In the genomic region with DNA sequence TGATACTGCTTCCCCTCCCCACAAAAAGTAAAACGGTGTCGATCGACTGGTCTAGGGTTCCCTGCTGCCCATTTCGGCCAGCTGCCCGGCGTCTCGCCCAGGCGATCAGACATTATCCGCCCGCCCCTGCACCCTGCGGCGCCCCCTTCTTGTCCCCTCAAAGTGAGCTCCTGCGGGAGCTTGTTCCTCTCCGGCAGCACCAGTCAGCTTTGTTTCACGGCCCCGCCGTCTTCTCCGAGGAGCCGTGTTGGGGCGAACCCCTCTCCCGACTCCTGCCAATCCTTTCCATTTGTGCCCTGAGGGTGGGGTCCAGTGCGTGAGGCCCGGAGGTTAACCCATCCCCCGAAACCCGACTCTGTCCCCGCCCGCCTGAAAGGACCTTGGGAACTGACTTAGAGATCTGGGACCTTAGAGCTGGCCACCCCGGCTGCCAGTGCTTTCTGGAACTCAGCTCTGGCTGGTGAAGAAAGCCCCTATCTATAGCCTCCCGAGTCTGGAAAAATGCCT, we compare ENCODE assay signal across 8 cellular contexts. TPM values are rescaled to one million over a fixed set of nuclear protein-coding genes. Genes with fewer than 3 reads are reported as not detected.
DNase-seq lines count a peak whose midpoint lies in the region; ATAC-seq and TF ChIP-seq lines count a peak whose summit lies in the region.

No MANE protein-coding gene starts in this region.

- H3K4me1 ChIP-seq in adrenal gland (replicated peaks in 1 of 2) (peaks cover 12 to 46% of the 10 kb centered on the region in 2 donors), heart right ventricle (peaks cover 0 to 65% (median 52%) of the 10 kb centered on the region in 9 donors), ovary (ENCODE audit: insufficient read depth) (peaks cover 6% of the 10 kb centered on the region), aorta (ENCODE audit: control insufficient read depth in 1 of 2, insufficient read depth in 2 of 2, low read length in 2 of 2) (no peaks in the 10 kb centered on the region)

- DNase-seq in COLO668 (lab: John Stamatoyannopoulos, UW; ENCODE audit: unreplicated experiment) (peak; percentile 34), SK-N-DZ (ENCODE audit: low spot score) (peak; percentile 45), adrenal gland (peak; percentile 80 to 92 (median 88)), heart right ventricle (peak; percentile 62 to 71), ovary (peak; percentile 35 to 67 (median 64)), aorta (peak; percentile 77 to 81), NCI-H510A (lab: John Stamatoyannopoulos, UW) (no peak)

- 0 to 1% (median 1%) methylated on average over 14 to 29 of the region's 29 CpGs for WGBS in adrenal gland, 4 donors
- 0% methylated on average over 29 of the region's 29 CpGs for WGBS in heart right ventricle, 2 donors
- WGBS in ovary, 3 donors = 0 to 1% (median 0%) methylated on average over 29 of the region's 29 CpGs
- 0% methylated on average over 29 of the region's 29 CpGs for WGBS in aorta, 2 donors

- TF ChIP-seq POLR2A in adrenal gland (IDR thresholded peaks at IDR 0.05) (peak; percentile 36 to 80), ovary (IDR thresholded peaks at IDR 0.05) (no peak)

- no peaks in the 10 kb centered on the region for H3K27me3 ChIP-seq in adrenal gland
- H3K27me3 ChIP-seq in heart right ventricle = no peaks in the 10 kb centered on the region
- no peaks in the 10 kb centered on the region for H3K27me3 ChIP-seq in ovary
- H3K27me3 ChIP-seq in aorta (ENCODE audit: control insufficient read depth in 1 of 2, insufficient read depth in 2 of 2, low read length in 1 of 2) = no peaks in the 10 kb centered on the region

- TF ChIP-seq EP300 in ovary (IDR thresholded peaks at IDR 0.05) = no peak

- H3K4me3 ChIP-seq in adrenal gland (peak overlapping the region; percentile 62 to 95 (median 69)), heart right ventricle (peak overlapping the region; percentile 64 to 97 (median 84)), ovary (peak overlapping the region; percentile 97), aorta (ENCODE audit: low read length in 2 of 2) (peak overlapping the region; percentile 31 to 79)

- TF ChIP-seq CTCF in adrenal gland (IDR thresholded peaks at IDR 0.05) (no peak), heart right ventricle (IDR thresholded peaks at IDR 0.05) (no peak), ovary (IDR thresholded peaks at IDR 0.05) (no peak)

- H3K27ac ChIP-seq in adrenal gland (peak overlapping the region; percentile 91 to 99 (median 98)), heart right ventricle (peak overlapping the region; percentile 90 to 100 (median 98)), ovary (peak overlapping the region; percentile 89 to 97), aorta (ENCODE audit: low read depth in 1 of 2, low read length in 2 of 2) (peak overlapping the region; percentile 84 to 99)

- H3K36me3 ChIP-seq in adrenal gland (replicated peaks in 1 of 2) (peaks cover 0 to 19% of the 10 kb centered on the region in 2 donors), heart right ventricle (peaks cover 0 to 30% (median 0%) of the 10 kb centered on the region in 9 donors), ovary (no peaks in the 10 kb centered on the region), aorta (ENCODE audit: control insufficient read depth in 1 of 2, insufficient read depth in 2 of 2, low read length in 1 of 2) (no peaks in the 10 kb centered on the region)

- ATAC-seq in HG03064 (IDR thresholded peaks at IDR 0.05; ENCODE audit: low read depth, unreplicated experiment) = peak; percentile 11
- peak; percentile 20 to 77 (median 54) for ATAC-seq in heart right ventricle
- ATAC-seq in aorta (ENCODE audit: low FRiP score) = peak; percentile 44

- intact Hi-C loops in adrenal gland (cut with DNase I) (loop anchor here in 1 of 2 donors (5.0 to 10.0 kb wide), 2 partner anchors 155 to 213 kb away; partner anchors contain the start of gene JADE2), heart right ventricle (cut with DNase I) (loop anchor here in 7 of 10 donors (1.0 to 5.0 kb wide), 7 partner anchors 40 to 215 kb away; partner anchors contain the start of genes JADE2 (in 6 of the 7) and CDKN2AIPNL (in 2 of the 7)), ovary (cut with DNase I) (loop anchor here in 2 of 4 donors (5.0 kb wide), 2 partner anchors 155 to 205 kb away; partner anchors contain the start of gene JADE2 (in 1 of the 2)), aorta (cut with DNase I) (loop anchor here in 1 of 2 donors (5.0 to 10.0 kb wide), 3 partner anchors 160 to 215 kb away; partner anchors contain the start of gene SKP1)

- H3K9me3 ChIP-seq in adrenal gland (replicated peaks in 1 of 3) (no peaks in the 10 kb centered on the region), heart right ventricle (no peaks in the 10 kb centered on the region), ovary (no peaks in the 10 kb centered on the region), aorta (ENCODE audit: control insufficient read depth, low read length) (no peaks in the 10 kb centered on the region)

RNA-seq across cellular contexts. Expression of gene UBE2B, which starts 0.5 kb away (rescaled TPM):
- 37.1 and 38.2 TPM in 2 replicates for polyA plus RNA-seq in SK-N-DZ (2014; cell fraction: cytosol; rRNA removed)
- polyA plus RNA-seq in SK-N-DZ (2014; cell fraction: nucleus; rRNA removed) = 57.4 and 101 TPM in 2 replicates
- total RNA-seq in adrenal gland (100 to 1,000 TPM in 4 of 8 donors, 10 to 100 TPM in 4; 19.7 to 144 (median 86.5) TPM), heart right ventricle (100 to 1,000 TPM; 195 to 260 (median 227) TPM), ovary (100 to 1,000 TPM in 1 of 7 donors, 10 to 100 TPM in 6; 54.1 to 101 (median 68.1) TPM), aorta (10 to 100 TPM; 96.6 to 99.2 TPM)
- polyA plus RNA-seq in adrenal gland (100 to 1,000 TPM in 2 of 3 donors, 10 to 100 TPM in 1; 86.2 to 124 (median 106) TPM), heart right ventricle (100 to 1,000 TPM in 1 of 2 donors, 10 to 100 TPM in 1; 98.9 to 181 TPM), ovary (10 to 100 TPM; 89.0 to 92.4 TPM), aorta (100 to 1,000 TPM; 111 to 153 TPM)

RNA-seq across cellular contexts. Expression of gene CDKL3, which starts 4.9 kb away (rescaled TPM):
- polyA plus RNA-seq in SK-N-DZ (2014; cell fraction: cytosol; rRNA removed) = 4.4 and 4.6 TPM in 2 replicates
- 5.2 and 6.3 TPM in 2 replicates for polyA plus RNA-seq in SK-N-DZ (2014; cell fraction: nucleus; rRNA removed)
- total RNA-seq in adrenal gland (1 to 10 TPM in 7 of 8 donors, under 1 TPM in 1; 0.85 to 7.3 (median 5.2) TPM), heart right ventricle (1 to 10 TPM; 2.4 to 7.1 (median 5.0) TPM), ovary (1 to 10 TPM; 1.8 to 7.1 (median 5.7) TPM), aorta (1 to 10 TPM; 3.8 to 5.4 TPM)
- polyA plus RNA-seq in adrenal gland (1 to 10 TPM; 4.3 to 6.6 (median 4.9) TPM), heart right ventricle (1 to 10 TPM; 4.1 to 6.1 TPM), ovary (1 to 10 TPM; 2.9 to 3.9 TPM), aorta (1 to 10 TPM; 1.8 to 3.5 TPM)

RNA-seq across cellular contexts. Expression of gene CDKN2AIPNL, which starts 39.8 kb away (rescaled TPM):
- polyA plus RNA-seq in SK-N-DZ (2014; cell fraction: cytosol; rRNA removed) = 88.4 and 126 TPM in 2 replicates
- 17.5 and 20.1 TPM in 2 replicates for polyA plus RNA-seq in SK-N-DZ (2014; cell fraction: nucleus; rRNA removed)
- total RNA-seq in adrenal gland (10 to 100 TPM; 14.1 to 34.3 (median 28.6) TPM), heart right ventricle (10 to 100 TPM; 29.1 to 39.8 (median 37.3) TPM), ovary (10 to 100 TPM; 12.2 to 18.0 (median 15.3) TPM), aorta (10 to 100 TPM; 11.0 to 12.0 TPM)
- polyA plus RNA-seq in adrenal gland (10 to 100 TPM; 29.3 to 63.7 (median 31.1) TPM), heart right ventricle (10 to 100 TPM; 33.7 to 87.6 TPM), ovary (10 to 100 TPM; 21.1 to 29.0 TPM), aorta (10 to 100 TPM; 21.8 to 35.9 TPM)
